ENCODE assay signal across 8 cellular contexts in genomic region chr16:38941-39892, GRCh38. TPM values are rescaled to one million over a fixed set of nuclear protein-coding genes. Genes with fewer than 3 reads are reported as not detected.
DNase-seq lines count a peak whose midpoint lies in the region; ATAC-seq and TF ChIP-seq lines count a peak whose summit lies in the region.

No MANE protein-coding gene starts in this region.

- no peaks in the 10 kb centered on the region for H3K79me2 ChIP-seq in HCT116 (ENCODE audit: insufficient read depth, low read length)

- no peak overlapping the region for H3K9ac ChIP-seq in HCT116 (ENCODE audit: low read length)

- BruUV-seq in HCT116 (replicated peaks; lab: Mats Ljungman, UMichigan): no TSS peak

- no peaks in the 10 kb centered on the region for H3K9me3 ChIP-seq in HCT116 (ENCODE audit: control insufficient read depth in 1 of 2, insufficient read depth in 1 of 2, low read depth in 1 of 2, low read length in 2 of 2)
- H3K9me3 ChIP-seq in neutrophil: no peaks in the 10 kb centered on the region

- peaks cover 28% of the 10 kb centered on the region for H3K4me1 Mint-ChIP-seq in activated T-cell treated with anti-CD3 and anti-CD28 coated beads, Interleukin-2, amount 50 U/mL, for 72 hours (ENCODE audit: low read depth)

- H3K4me3 Mint-ChIP-seq in activated T-cell treated with anti-CD3 and anti-CD28 coated beads, Interleukin-2, amount 50 U/mL, for 72 hours: no peak overlapping the region

- peaks cover 3 to 21% of the 10 kb centered on the region in 2 donors for H3K36me3 Mint-ChIP-seq in activated T-cell treated with anti-CD3 and anti-CD28 coated beads, Interleukin-2, amount 50 U/mL, for 72 hours (ENCODE audit: insufficient read depth in 2 of 2)

- H3K27ac ChIP-seq in HCT116 (ENCODE audit: low read depth, low read length) (no peak overlapping the region; the same call in 1 of the 2 replicates), neutrophil (peak overlapping the region; percentile 96)

- H3K4me3 ChIP-seq in GM12865 (ENCODE audit: low read depth, low read length) (no peak overlapping the region), HCT116 (replicated peaks in 1 of 2; ENCODE audit: low read depth in 1 of 2, low read length in 2 of 2) (no peak overlapping the region), neutrophil (ENCODE audit: low read depth in 1 of 2, low read length in 1 of 2) (peak overlapping the region; percentile 4 to 46)

- TF ChIP-seq CTCF in GM12865 (IDR thresholded peaks at IDR 0.05; ENCODE audit: insufficient read depth, low read depth, low read length, missing control alignments): no peak
- no peak for TF ChIP-seq CTCF in HCT116 (IDR thresholded peaks at IDR 0.05 in 2 of 3, conservative IDR thresholded peaks at IDR 0.05 in 1 of 3; ENCODE audit: borderline replicate concordance in 1 of 3, insufficient read depth in 1 of 3, low read depth in 2 of 3, low read length in 2 of 3)
- TF ChIP-seq CTCF in neutrophil (IDR thresholded peaks at IDR 0.05): peak; percentile 9

- TF ChIP-seq POLR2A in HCT116 (IDR thresholded peaks at IDR 0.05; ENCODE audit: borderline replicate concordance, extremely low read depth, insufficient read depth, insufficient read length): no peak

- peak overlapping the region; percentile 24 for H3K27ac Mint-ChIP-seq in activated T-cell treated with anti-CD3 and anti-CD28 coated beads, Interleukin-2, amount 50 U/mL, for 72 hours

- intact Hi-C loops in HCT116 (cut with micrococcal nuclease): no loop called here

- H3K36me3 ChIP-seq in HCT116 (ENCODE audit: control insufficient read depth in 1 of 2, insufficient read depth in 2 of 2, low read length in 2 of 2) (no peaks in the 10 kb centered on the region; a peak in 1 of 4 replicates), neutrophil (no peaks in the 10 kb centered on the region)

- no peaks in the 10 kb centered on the region for H3K27me3 ChIP-seq in HCT116 (ENCODE audit: insufficient read depth, low read length)
- no peaks in the 10 kb centered on the region for H3K27me3 ChIP-seq in neutrophil

- H4K20me1 ChIP-seq in HCT116 (ENCODE audit: insufficient read depth): no peaks in the 10 kb centered on the region

- no peak for TF ChIP-seq RAD21 in HCT116 (IDR thresholded peaks at IDR 0.05; ENCODE audit: low read depth)

- no peak overlapping the region for H2AFZ ChIP-seq in HCT116 (ENCODE audit: low read depth, low read length, poor library complexity, severe bottlenecking)

- ATAC-seq in HCT116 (peak; percentile 58), GM18858 (IDR thresholded peaks at IDR 0.05; ENCODE audit: unreplicated experiment) (no peak)
- peak; percentile 87 to 95 for ATAC-seq in activated T-cell treated with anti-CD3 and anti-CD28 coated beads, Interleukin-2, amount 50 U/mL, for 72 hours (replicated peaks in 1 of 2)

- in situ Hi-C loops in G401 (cut with HindIII; ENCODE audit: low sequenced_read_pairs): no loop called here

- H3K9me2 ChIP-seq in HCT116 (ENCODE audit: insufficient read depth): no peaks in the 10 kb centered on the region

- CTCF ChIA-PET in HCT116 (lab: Charles Lee): no interaction called here

- no peaks in the 10 kb centered on the region for H3K27me3 Mint-ChIP-seq in activated T-cell treated with anti-CD3 and anti-CD28 coated beads, Interleukin-2, amount 50 U/mL, for 72 hours (ENCODE audit: low read depth)

- H3K4me1 ChIP-seq in HCT116 (ENCODE audit: control insufficient read depth in 1 of 2, insufficient read depth in 2 of 2, low read length in 2 of 2): peaks cover 0 to 7% of the 10 kb centered on the region in 2 experiments; a peak in 1 of 4 replicates
- H3K4me1 ChIP-seq in neutrophil (ENCODE audit: control insufficient read depth in 1 of 2, insufficient read depth in 1 of 2, low read depth in 1 of 2, low read length in 1 of 2): peaks cover 60% of the 10 kb centered on the region in 2 experiments

- no peak overlapping the region for H3K4me2 ChIP-seq in HCT116 (ENCODE audit: low read length)

- H3K9me3 Mint-ChIP-seq in activated T-cell treated with anti-CD3 and anti-CD28 coated beads, Interleukin-2, amount 50 U/mL, for 72 hours: no peaks in the 10 kb centered on the region

- RAD21 ChIA-PET in HCT116 (lab: Charles Lee; ENCODE audit: low non-redundant PET in 1 of 2, low total read pairs in 2 of 2, uncharacterized antibody in 2 of 2, unreplicated experiment in 2 of 2): no interaction called here

- POLR2A ChIA-PET in HCT116 (lab: Charles Lee): no interaction called here

- peak; percentile 81 for DNase-seq in GM12865 (ENCODE audit: low read depth)
- no peak for DNase-seq in HCT116 (ENCODE audit: low read depth, low spot score)
- peak; percentile 45 for DNase-seq in NCI-H2029 treated with DMSO at 0.1 percent for 48 hours (lab: John Stamatoyannopoulos, UW)
- peak; percentile 43 to 60 for DNase-seq in activated T-cell treated with anti-CD3 and anti-CD28 coated beads, Interleukin-2, amount 50 U/mL, for 72 hours
- DNase-seq in G401 (ENCODE audit: low spot score): no peak
- DNase-seq in COLO829 (ENCODE audit: low spot score): no peak

TF ChIP-seq in HCT116, 20 proteins besides CTCF, POLR2A, EP300 and RAD21:
- peak; percentile 64 for TF ChIP-seq MAX (IDR thresholded peaks at IDR 0.05)
- TF ChIP-seq SRF (IDR thresholded peaks at IDR 0.05; ENCODE audit: low read depth): no peak
- peak; percentile 50 for TF ChIP-seq CEBPB (IDR thresholded peaks at IDR 0.05; ENCODE audit: low read depth)

RNA-seq across cellular contexts. Expression of gene POLR3K, which starts 14.2 kb away (rescaled TPM):
- total RNA-seq in HCT116 (2021; ENCODE audit: unreplicated experiment): 22.7 TPM
- 15.2 and 17.1 TPM in 2 replicates for polyA plus RNA-seq in HCT116 (2012)
- 10 to 100 TPM; 35.3 to 42.2 TPM for total RNA-seq in activated T-cell treated with anti-CD3 and anti-CD28 coated beads, Interleukin-2, amount 50 U/mL, for 72 hours
- 19.2 and 36.9 TPM in 2 replicates for total RNA-seq in G401 (2014; rRNA removed; shearing (Covaris generic))

RNA-seq across cellular contexts. Expression of gene SNRNP25, which starts 14.4 kb away (rescaled TPM):
- total RNA-seq in HCT116 (2021; ENCODE audit: unreplicated experiment): 24.5 TPM
- 19.8 and 25.7 TPM in 2 replicates for polyA plus RNA-seq in HCT116 (2012)
- total RNA-seq in activated T-cell treated with anti-CD3 and anti-CD28 coated beads, Interleukin-2, amount 50 U/mL, for 72 hours: 10 to 100 TPM; 28.9 to 44.1 TPM
- 53.9 and 57.0 TPM in 2 replicates for total RNA-seq in G401 (2014; rRNA removed; shearing (Covaris generic))

RNA-seq across cellular contexts. Expression of gene RHBDF1, which starts 33.2 kb away (rescaled TPM):
- total RNA-seq in HCT116 (2021; ENCODE audit: unreplicated experiment): 19.8 TPM
- polyA plus RNA-seq in HCT116 (2012): 19.2 and 21.1 TPM in 2 replicates
- under 1 TPM; 0.31 to 0.53 TPM for total RNA-seq in activated T-cell treated with anti-CD3 and anti-CD28 coated beads, Interleukin-2, amount 50 U/mL, for 72 hours
- total RNA-seq in G401 (2014; rRNA removed; shearing (Covaris generic)): 21.4 and 24.9 TPM in 2 replicates

RNA-seq across cellular contexts. Expression of gene MPG, which starts 38.8 kb away (rescaled TPM):
- total RNA-seq in HCT116 (2021; ENCODE audit: unreplicated experiment): 32.6 TPM
- 33.4 and 36.1 TPM in 2 replicates for polyA plus RNA-seq in HCT116 (2012)
- total RNA-seq in activated T-cell treated with anti-CD3 and anti-CD28 coated beads, Interleukin-2, amount 50 U/mL, for 72 hours: 10 to 100 TPM; 49.6 to 50.5 TPM
- 158 and 323 TPM in 2 replicates for total RNA-seq in G401 (2014; rRNA removed; shearing (Covaris generic))

Comparison
In these comparisons a context has a peak if more than half of its experiments do, and no peak if none do; other contexts are left out.
1. DNase-seq: peak in GM12865 (single experiment), NCI-H2029 treated with DMSO at 0.1 percent for 48 hours (single experiment) and activated T-cell treated with anti-CD3 and anti-CD28 coated beads, Interleukin-2, amount 50 U/mL, for 72 hours (2 of 2); none in HCT116 (single experiment), G401 (single experiment) and COLO829 (single experiment).
2. H3K4me3 ChIP-seq: peak in neutrophil (2 of 2); none in GM12865 (single experiment) and HCT116 (0 of 2).
3. RNA of gene RHBDF1, which starts 33.2 kb away (total RNA-seq): 21.4 to 24.9 TPM in G401 and 19.8 TPM in HCT116 (single experiment); 0.31 to 0.53 TPM in activated T-cell treated with anti-CD3 and anti-CD28 coated beads, Interleukin-2, amount 50 U/mL, for 72 hours; every median in the first group is over 10 times any median in the second.